Comparison of ENCODE assay signal across 18 cellular contexts in the genomic region with DNA sequence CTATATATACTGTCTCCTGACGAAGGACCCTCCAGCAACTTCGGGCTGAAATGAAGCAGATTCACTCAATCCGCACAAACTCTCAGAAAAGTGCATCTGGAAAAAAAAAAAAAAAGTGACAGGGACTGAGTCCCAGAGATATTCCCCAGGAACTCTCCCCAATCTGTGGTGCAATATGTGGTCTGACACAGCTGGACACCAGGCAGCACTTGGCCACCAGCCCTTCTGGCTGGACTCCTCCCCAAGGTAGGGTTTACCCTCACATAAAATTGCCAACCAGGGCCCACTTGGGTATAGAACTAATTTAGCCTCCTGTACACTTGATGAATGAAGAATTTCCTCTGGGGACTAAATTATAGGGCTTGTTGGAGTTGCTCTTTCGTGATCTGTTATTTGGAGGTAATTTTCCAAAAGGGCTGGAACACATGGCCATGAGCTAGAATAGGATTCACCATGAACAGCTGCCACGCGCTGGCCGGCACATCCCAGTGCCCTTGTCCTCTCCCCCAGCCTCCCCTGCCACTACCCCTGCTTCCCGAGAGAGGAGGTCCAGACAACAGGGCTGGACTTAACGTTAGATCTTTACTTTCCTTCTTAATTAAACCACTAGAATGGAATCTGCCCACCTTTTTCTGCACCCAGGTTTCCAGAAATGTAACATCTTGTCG.
"Had no signal": no experiment of that assay in that cellular context is flagged by ENCODE, and none has a peak within 500 bp of the region (broad histone marks: within the 10 kb centered on the region; RNA-seq: fewer than 3 reads in every experiment).

No MANE protein-coding gene starts in this region.

- H3K4me3 ChIP-seq: ascending aorta, breast epithelium, gastroesophageal sphincter, smooth muscle cell, transverse colon had no signal

- DNase-seq: activated CD4-positive, alpha-beta memory T cell treated with anti-CD3 and anti-CD28 coated beads for 36 hours; activated CD8-positive, alpha-beta memory T cell treated with anti-CD3 and anti-CD28 coated beads, Interleukin-2, amount 10 ng/mL, durations not matched to agents 7 days and 5 days; activated naive CD4-positive, alpha-beta T cell treated with anti-CD3 and anti-CD28 coated beads, Interleukin-2, amount 10 ng/mL, durations not matched to agents 7 days and 5 days; activated T-cell treated with anti-CD3 and anti-CD28 coated beads, Interleukin-2, amount 50 U/mL, for 1 hour; dermis blood vessel endothelial cell; erythroblast; left colon; naive thymus-derived CD8-positive, alpha-beta T cell; occipital lobe; right cardiac atrium; stimulated activated naive CD8-positive, alpha-beta T cell treated with anti-CD3 and anti-CD28 coated beads, Interleukin-15, Interleukin-2, amounts not matched to agents 100 U/mL and 50 U/mL, for 24 hours; transverse colon had no signal

- H3K27ac ChIP-seq: ascending aorta, breast epithelium, gastroesophageal sphincter, transverse colon had no signal

- H3K4me1 ChIP-seq: ascending aorta, breast epithelium, gastroesophageal sphincter, transverse colon had no signal

- H3K27me3 ChIP-seq: ascending aorta, breast epithelium, transverse colon had no signal

- H3K36me3 ChIP-seq: ascending aorta, breast epithelium, gastroesophageal sphincter, transverse colon had no signal

- H3K4me1 Mint-ChIP-seq: activated CD8-positive, alpha-beta memory T cell treated with anti-CD3 and anti-CD28 coated beads, Interleukin-2, amount 10 ng/mL, durations not matched to agents 7 days and 5 days; activated naive CD4-positive, alpha-beta T cell treated with anti-CD3 and anti-CD28 coated beads, Interleukin-2, amount 10 ng/mL, durations not matched to agents 7 days and 5 days; memory B cell; naive thymus-derived CD8-positive, alpha-beta T cell had no signal

- H3K27me3 Mint-ChIP-seq: activated CD4-positive, alpha-beta memory T cell treated with anti-CD3 and anti-CD28 coated beads for 36 hours; activated CD8-positive, alpha-beta memory T cell treated with anti-CD3 and anti-CD28 coated beads, Interleukin-2, amount 10 ng/mL, durations not matched to agents 7 days and 5 days; activated naive CD4-positive, alpha-beta T cell treated with anti-CD3 and anti-CD28 coated beads, Interleukin-2, amount 10 ng/mL, durations not matched to agents 7 days and 5 days; memory B cell; naive thymus-derived CD8-positive, alpha-beta T cell had no signal

- H3K36me3 Mint-ChIP-seq: activated CD4-positive, alpha-beta memory T cell treated with anti-CD3 and anti-CD28 coated beads for 36 hours; activated CD8-positive, alpha-beta memory T cell treated with anti-CD3 and anti-CD28 coated beads, Interleukin-2, amount 10 ng/mL, durations not matched to agents 7 days and 5 days; activated naive CD4-positive, alpha-beta T cell treated with anti-CD3 and anti-CD28 coated beads, Interleukin-2, amount 10 ng/mL, durations not matched to agents 7 days and 5 days; memory B cell; naive thymus-derived CD8-positive, alpha-beta T cell had no signal

- H3K4me2 ChIP-seq: smooth muscle cell had no signal

- H3K27ac Mint-ChIP-seq: activated CD4-positive, alpha-beta memory T cell treated with anti-CD3 and anti-CD28 coated beads for 36 hours; activated CD8-positive, alpha-beta memory T cell treated with anti-CD3 and anti-CD28 coated beads, Interleukin-2, amount 10 ng/mL, durations not matched to agents 7 days and 5 days; activated naive CD4-positive, alpha-beta T cell treated with anti-CD3 and anti-CD28 coated beads, Interleukin-2, amount 10 ng/mL, durations not matched to agents 7 days and 5 days; memory B cell; naive thymus-derived CD8-positive, alpha-beta T cell; progenitor cell of endocrine pancreas had no signal

- H3K9me3 ChIP-seq: ascending aorta, breast epithelium, gastroesophageal sphincter, transverse colon had no signal

- H3K4me3 Mint-ChIP-seq: activated CD4-positive, alpha-beta memory T cell treated with anti-CD3 and anti-CD28 coated beads for 36 hours; activated CD8-positive, alpha-beta memory T cell treated with anti-CD3 and anti-CD28 coated beads, Interleukin-2, amount 10 ng/mL, durations not matched to agents 7 days and 5 days; activated naive CD4-positive, alpha-beta T cell treated with anti-CD3 and anti-CD28 coated beads, Interleukin-2, amount 10 ng/mL, durations not matched to agents 7 days and 5 days; memory B cell; naive thymus-derived CD8-positive, alpha-beta T cell had no signal
